In the genomic region with DNA sequence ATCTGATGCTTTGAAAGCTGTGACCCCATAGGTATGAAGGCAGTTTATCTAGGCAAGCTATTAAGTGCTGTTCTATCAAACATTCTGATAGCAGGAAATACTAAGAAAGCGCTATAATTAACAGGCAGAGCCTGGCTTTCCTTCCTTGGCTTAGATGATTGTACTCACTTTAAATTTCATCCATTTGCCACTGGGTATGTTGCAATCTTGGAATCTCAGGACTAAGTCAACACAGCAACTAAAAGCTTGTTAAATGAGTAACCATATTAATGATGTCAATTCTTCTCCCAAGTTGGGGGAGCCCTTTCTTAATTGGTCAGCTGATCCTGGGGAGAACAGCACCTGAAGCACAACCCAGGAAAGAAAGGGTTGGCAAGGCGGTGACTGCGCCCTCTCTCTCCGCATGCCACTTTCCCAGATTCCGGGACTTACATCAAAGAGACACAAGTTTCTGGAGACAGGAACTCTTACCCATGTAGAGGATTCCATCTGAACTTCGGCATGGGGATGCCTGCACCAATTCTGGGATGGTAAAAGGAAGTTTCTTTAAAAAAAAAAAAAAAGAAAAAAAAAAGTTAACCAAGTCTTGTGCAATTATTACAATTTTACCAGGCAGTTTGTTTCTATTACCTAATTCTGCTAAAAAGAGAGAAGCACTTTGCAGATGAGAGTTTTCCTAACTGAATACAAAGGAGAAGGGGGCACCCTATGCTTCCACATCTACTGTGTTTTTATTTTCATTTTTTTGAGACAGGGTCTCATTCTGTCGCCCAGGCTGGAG, we compare ENCODE assay signal across 9 cellular contexts. TPM values are rescaled to one million over a fixed set of nuclear protein-coding genes. Genes with fewer than 3 reads are reported as not detected.
DNase-seq lines count a peak whose midpoint lies in the region; ATAC-seq and TF ChIP-seq lines count a peak whose summit lies in the region.
"Had no signal": no experiment of that assay in that cellular context is flagged by ENCODE, and none has a peak within 500 bp of the region (broad histone marks: within the 10 kb centered on the region; RNA-seq: fewer than 3 reads in every experiment).

No MANE protein-coding gene starts in this region.

- H3K9ac ChIP-seq in mammary epithelial cell (ENCODE audit: insufficient read depth, low read length) = no peak overlapping the region

- peaks cover 3% of the 10 kb centered on the region for H3K4me1 ChIP-seq in mammary epithelial cell (ENCODE audit: insufficient read depth, low read length)

- H3K4me3 ChIP-seq in mammary epithelial cell (replicated peaks in 1 of 3; ENCODE audit: insufficient read depth in 1 of 3, low read depth in 2 of 3, low read length in 3 of 3) = no peak overlapping the region
- H3K4me3 ChIP-seq: thoracic aorta had no signal

- H3K27me3 Mint-ChIP-seq in nephron (ENCODE audit: low read depth) = no peaks in the 10 kb centered on the region

- H3K36me3 Mint-ChIP-seq in nephron (ENCODE audit: low read depth) = peaks cover 45% of the 10 kb centered on the region

- ATAC-seq in HG03460 (IDR thresholded peaks at IDR 0.05; ENCODE audit: unreplicated experiment) (peak; percentile 19), HG02852 (IDR thresholded peaks at IDR 0.05; ENCODE audit: unreplicated experiment) (no peak), GM18909 (IDR thresholded peaks at IDR 0.05; ENCODE audit: poor library complexity, unreplicated experiment) (no peak)

- BruUV-seq in mammary epithelial cell (replicated peaks; lab: Mats Ljungman, UMichigan) = no TSS peak

- H2AFZ ChIP-seq in mammary epithelial cell (ENCODE audit: low read depth, low read length) = no peak overlapping the region

- no peaks in the 10 kb centered on the region for H4K20me1 ChIP-seq in mammary epithelial cell (ENCODE audit: insufficient read depth, low read length)

- H3K27ac Mint-ChIP-seq in nephron = peak overlapping the region; percentile 23 to 82 (median 53)

- dilution Hi-C loops in mammary epithelial cell (cut with HindIII; ENCODE audit: low sequenced_read_pairs) = no loop called here

- WGBS in mammary epithelial cell (ENCODE audit: low coverage, missing lambda C conversion rate) = 99% methylated on average over 7 of the region's 7 CpGs

- peaks cover 7% of the 10 kb centered on the region for H3K9me3 Mint-ChIP-seq in nephron

- no peaks in the 10 kb centered on the region for H3K4me1 Mint-ChIP-seq in nephron

- DNase-seq in EL (peak; percentile 68), mammary epithelial cell (peak; percentile 82), GM10266 (ENCODE audit: extremely low spot score) (no peak), NCI-H69 (lab: John Stamatoyannopoulos, UW) (no peak)

- TF ChIP-seq CTCF in mammary epithelial cell (conservative IDR thresholded peaks at IDR 0.05 in 1 of 2, IDR thresholded peaks at IDR 0.05 in 1 of 2; ENCODE audit: extremely low read depth in 1 of 2, insufficient read depth in 1 of 2, low read depth in 1 of 2, low read length in 2 of 2) (no peak), nephron (IDR thresholded peaks at IDR 0.05; ENCODE audit: unreplicated experiment in 3 of 3) (no peak), GM10266 (IDR thresholded peaks at IDR 0.05; ENCODE audit: control insufficient read depth, insufficient read depth, low read depth, missing control alignments) (no peak)

- H3K79me2 ChIP-seq in mammary epithelial cell (ENCODE audit: insufficient read depth, low read length) = no peaks in the 10 kb centered on the region

- intact Hi-C loops in mammary epithelial cell (cut with micrococcal nuclease) = no loop called here

- H3K36me3 ChIP-seq in mammary epithelial cell (ENCODE audit: insufficient read depth, low read length) = peaks cover 6% of the 10 kb centered on the region

- H3K4me3 Mint-ChIP-seq in nephron = no peak overlapping the region

- no peak overlapping the region for H3K4me2 ChIP-seq in mammary epithelial cell (ENCODE audit: insufficient read depth, low read depth, low read length)

- H3K27ac ChIP-seq in mammary epithelial cell (ENCODE audit: insufficient read depth, low read depth, low read length) = no peak overlapping the region
- H3K27ac ChIP-seq: thoracic aorta had no signal

- H3K27me3 ChIP-seq in mammary epithelial cell (ENCODE audit: insufficient read depth, low read length) = no peaks in the 10 kb centered on the region

- in situ Hi-C loops in mammary epithelial cell (cut with MboI; ENCODE audit: low sequenced_read_pairs in 2 of 2) = no loop called here

- H3K9me3 ChIP-seq in mammary epithelial cell (replicated peaks; ENCODE audit: insufficient read depth, low read length) = no peaks in the 10 kb centered on the region

- CTCF ChIA-PET in mammary epithelial cell (lab: Charles Lee; ENCODE audit: low non-redundant PET) = no interaction called here

RNA-seq across cellular contexts. Expression of a gene that starts 54.5 kb away (rescaled TPM):
- 1 to 10 TPM in 1 of 2 donors, under 1 TPM in 1; 0.49 to 2.8 TPM for total RNA-seq in mammary epithelial cell
- 0.36 TPM for polyA plus RNA-seq in mammary epithelial cell
- not detected for polyA minus RNA-seq in mammary epithelial cell

RNA-seq across cellular contexts. Expression of a gene that starts 55.0 kb away (rescaled TPM):
- 10 to 100 TPM; 18.8 to 36.8 TPM for total RNA-seq in mammary epithelial cell
- polyA plus RNA-seq in mammary epithelial cell = 5.3 TPM
- polyA minus RNA-seq in mammary epithelial cell = 3.7 TPM

Comparison
In these comparisons a context has a peak if more than half of its experiments do, and no peak if none do; other contexts are left out.
1. DNase-seq: peak in EL (single experiment) and mammary epithelial cell (single experiment); none in GM10266 (single experiment) and NCI-H69 (single experiment).